Comparison of ENCODE assay signal across 19 cellular contexts in the genomic region with DNA sequence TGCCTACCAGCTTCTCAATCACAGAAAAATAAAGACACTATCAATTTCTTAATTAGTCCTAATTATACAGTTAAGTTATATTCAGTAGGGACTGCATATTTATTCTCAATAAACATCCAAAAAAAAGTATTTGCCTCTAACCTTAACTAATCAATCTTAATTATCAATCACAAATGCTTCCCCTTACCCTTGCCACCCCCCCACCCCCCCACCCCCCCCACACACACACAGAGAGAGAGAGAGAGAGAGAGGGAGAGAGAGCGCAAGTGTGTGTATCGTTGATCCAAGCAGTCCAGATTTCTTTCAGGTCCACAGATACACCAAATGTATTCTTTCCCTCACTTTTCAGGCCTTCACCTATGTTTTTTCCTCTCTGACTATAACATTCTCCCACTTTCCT. TPM values are rescaled to one million over a fixed set of nuclear protein-coding genes. Genes with fewer than 3 reads are reported as not detected.
DNase-seq lines count a peak whose midpoint lies in the region; ATAC-seq and TF ChIP-seq lines count a peak whose summit lies in the region.
"Had no signal": no experiment of that assay in that cellular context is flagged by ENCODE, and none has a peak within 500 bp of the region (broad histone marks: within the 10 kb centered on the region; RNA-seq: fewer than 3 reads in every experiment).

No MANE protein-coding gene starts in this region.

- peaks cover 6 to 24% of the 10 kb centered on the region in 2 donors for H3K36me3 Mint-ChIP-seq in activated T-cell treated with anti-CD3 and anti-CD28 coated beads, Interleukin-2, amount 50 U/mL, for 72 hours (ENCODE audit: insufficient read depth in 2 of 2)
- peaks cover 33% of the 10 kb centered on the region for H3K36me3 Mint-ChIP-seq in activated T-cell treated with anti-CD3 and anti-CD28 coated beads, Interleukin-2, amount 50 U/mL, for 4 hours (ENCODE audit: insufficient read depth)
- H3K36me3 Mint-ChIP-seq in CD8-positive, alpha-beta memory T cell = peaks cover 0 to 58% (median 17%) of the 10 kb centered on the region in 3 donors
- peaks cover 8% of the 10 kb centered on the region for H3K36me3 Mint-ChIP-seq in activated naive CD8-positive, alpha-beta T cell
- peaks cover 30% of the 10 kb centered on the region for H3K36me3 Mint-ChIP-seq in osteocyte (ENCODE audit: unreplicated experiment)

- no peak for DNase-seq in activated T-cell treated with anti-CD3 and anti-CD28 coated beads, Interleukin-2, amount 50 U/mL, for 72 hours
- DNase-seq in activated T-cell treated with anti-CD3 and anti-CD28 coated beads, Interleukin-2, amount 50 U/mL, for 4 hours = no peak
- DNase-seq in CD8-positive, alpha-beta memory T cell = no peak
- DNase-seq in osteocyte (ENCODE audit: extremely low spot score, unreplicated experiment) = no peak
- DNase-seq in brain microvascular endothelial cell = no peak
- no peak for DNase-seq in Ammon's horn (ENCODE audit: low spot score)
- DNase-seq: Calu3, DMS53, HFFc6, IMR-90, Kasumi-1, NCI-H1105, NCI-H187, NCI-H69, SHP77 had no signal

- ATAC-seq in activated T-cell treated with anti-CD3 and anti-CD28 coated beads, Interleukin-2, amount 50 U/mL, for 72 hours (replicated peaks in 1 of 2) = no peak
- ATAC-seq in activated T-cell treated with anti-CD3 and anti-CD28 coated beads, Interleukin-2, amount 50 U/mL, for 4 hours = no peak
- ATAC-seq in esophagus mucosa = no peak
- ATAC-seq: A549 had no signal

- peaks cover 3% of the 10 kb centered on the region for H3K36me3 ChIP-seq in CD8-positive, alpha-beta memory T cell (ENCODE audit: insufficient read depth, low read length)
- peaks cover 1% of the 10 kb centered on the region for H3K36me3 ChIP-seq in brain microvascular endothelial cell (replicated peaks)

- H3K27ac ChIP-seq in CD8-positive, alpha-beta memory T cell (ENCODE audit: low read depth, low read length) = no peak overlapping the region
- H3K27ac ChIP-seq in brain microvascular endothelial cell = no peak overlapping the region
- H3K27ac ChIP-seq: A549, C4-2B had no signal

- no peaks in the 10 kb centered on the region for H3K27me3 ChIP-seq in CD8-positive, alpha-beta memory T cell (ENCODE audit: insufficient read depth, low read length, poor library complexity, severe bottlenecking)
- no peaks in the 10 kb centered on the region for H3K27me3 ChIP-seq in brain microvascular endothelial cell (replicated peaks)

- peak overlapping the region in 1 of 2 donors; percentile 6 for H3K4me3 Mint-ChIP-seq in activated T-cell treated with anti-CD3 and anti-CD28 coated beads, Interleukin-2, amount 50 U/mL, for 72 hours
- H3K4me3 Mint-ChIP-seq in activated T-cell treated with anti-CD3 and anti-CD28 coated beads, Interleukin-2, amount 50 U/mL, for 4 hours = no peak overlapping the region
- H3K4me3 Mint-ChIP-seq in CD8-positive, alpha-beta memory T cell = peak overlapping the region in 5 of 7 donors; percentile 25 to 46 (median 27)
- peak overlapping the region; percentile 58 for H3K4me3 Mint-ChIP-seq in activated naive CD8-positive, alpha-beta T cell
- H3K4me3 Mint-ChIP-seq in osteocyte (ENCODE audit: unreplicated experiment) = no peak overlapping the region
- H3K4me3 Mint-ChIP-seq: HFFc6 had no signal

- TF ChIP-seq CTCF in osteocyte (IDR thresholded peaks at IDR 0.05) = no peak
- no peak for TF ChIP-seq CTCF in brain microvascular endothelial cell (IDR thresholded peaks at IDR 0.05; ENCODE audit: low read depth, low read length, missing control alignments)

- in situ Hi-C loops in brain microvascular endothelial cell (cut with HindIII; ENCODE audit: low pct_ligation_motif_present, low sequenced_read_pairs) = no loop called here

- H3K27ac Mint-ChIP-seq in activated T-cell treated with anti-CD3 and anti-CD28 coated beads, Interleukin-2, amount 50 U/mL, for 72 hours = peak overlapping the region; percentile 36
- H3K27ac Mint-ChIP-seq in CD8-positive, alpha-beta memory T cell = peak overlapping the region in 5 of 8 donors; percentile 10 to 84 (median 61)
- peak overlapping the region; percentile 67 for H3K27ac Mint-ChIP-seq in activated naive CD8-positive, alpha-beta T cell
- H3K27ac Mint-ChIP-seq in osteocyte (ENCODE audit: unreplicated experiment) = peak overlapping the region; percentile 5
- H3K27ac Mint-ChIP-seq: HFFc6 had no signal

- peaks cover 50% of the 10 kb centered on the region for H3K4me1 ChIP-seq in CD8-positive, alpha-beta memory T cell (ENCODE audit: insufficient read depth, low read length)

- no peaks in the 10 kb centered on the region for H3K27me3 Mint-ChIP-seq in activated T-cell treated with anti-CD3 and anti-CD28 coated beads, Interleukin-2, amount 50 U/mL, for 72 hours (ENCODE audit: low read depth)
- H3K27me3 Mint-ChIP-seq in activated T-cell treated with anti-CD3 and anti-CD28 coated beads, Interleukin-2, amount 50 U/mL, for 4 hours (ENCODE audit: low read depth) = no peaks in the 10 kb centered on the region
- no peaks in the 10 kb centered on the region for H3K27me3 Mint-ChIP-seq in CD8-positive, alpha-beta memory T cell
- no peaks in the 10 kb centered on the region for H3K27me3 Mint-ChIP-seq in activated naive CD8-positive, alpha-beta T cell
- no peaks in the 10 kb centered on the region for H3K27me3 Mint-ChIP-seq in osteocyte (ENCODE audit: unreplicated experiment)

- no peak overlapping the region for H3K4me3 ChIP-seq in CD8-positive, alpha-beta memory T cell (ENCODE audit: low read length)
- H3K4me3 ChIP-seq in brain microvascular endothelial cell (ENCODE audit: low read depth, low read length) = no peak overlapping the region
- H3K4me3 ChIP-seq: A549 had no signal

- H3K4me1 Mint-ChIP-seq in activated T-cell treated with anti-CD3 and anti-CD28 coated beads, Interleukin-2, amount 50 U/mL, for 72 hours (ENCODE audit: low read depth) = peaks cover 81% of the 10 kb centered on the region
- peaks cover 72% of the 10 kb centered on the region for H3K4me1 Mint-ChIP-seq in activated T-cell treated with anti-CD3 and anti-CD28 coated beads, Interleukin-2, amount 50 U/mL, for 4 hours (ENCODE audit: low read depth)
- peaks cover 70 to 86% (median 80%) of the 10 kb centered on the region in 3 donors for H3K4me1 Mint-ChIP-seq in CD8-positive, alpha-beta memory T cell
- peaks cover 84% of the 10 kb centered on the region for H3K4me1 Mint-ChIP-seq in activated naive CD8-positive, alpha-beta T cell (ENCODE audit: low read depth)
- H3K4me1 Mint-ChIP-seq in osteocyte (ENCODE audit: unreplicated experiment) = peaks cover 7% of the 10 kb centered on the region

- POLR2A ChIA-PET in CD8-positive, alpha-beta memory T cell (lab: Charles Lee) = no interaction called here

- CTCF ChIA-PET in CD8-positive, alpha-beta memory T cell (lab: Charles Lee) = interaction anchor here (1.3 to 1.5 kb wide), 2 partner anchors 10 to 32 kb away, joined by 4 to 5 read pairs; no protein-coding TSS in a partner anchor

- H3K9me3 Mint-ChIP-seq in activated T-cell treated with anti-CD3 and anti-CD28 coated beads, Interleukin-2, amount 50 U/mL, for 72 hours = no peaks in the 10 kb centered on the region
- no peaks in the 10 kb centered on the region for H3K9me3 Mint-ChIP-seq in activated T-cell treated with anti-CD3 and anti-CD28 coated beads, Interleukin-2, amount 50 U/mL, for 4 hours
- H3K9me3 Mint-ChIP-seq in CD8-positive, alpha-beta memory T cell = no peaks in the 10 kb centered on the region
- no peaks in the 10 kb centered on the region for H3K9me3 Mint-ChIP-seq in activated naive CD8-positive, alpha-beta T cell (ENCODE audit: low read depth)
- H3K9me3 Mint-ChIP-seq in osteocyte (ENCODE audit: unreplicated experiment) = no peaks in the 10 kb centered on the region
- H3K9me3 Mint-ChIP-seq: HFFc6 had no signal

- no peaks in the 10 kb centered on the region for H3K9me3 ChIP-seq in CD8-positive, alpha-beta memory T cell (ENCODE audit: low read length)
- H3K9me3 ChIP-seq: A549 had no signal

RNA-seq across cellular contexts. Expression of a gene that starts 12.9 kb away (rescaled TPM):
- total RNA-seq in activated T-cell treated with anti-CD3 and anti-CD28 coated beads, Interleukin-2, amount 50 U/mL, for 72 hours = 10 to 100 TPM; 49.9 to 52.1 TPM
- total RNA-seq in activated T-cell treated with anti-CD3 and anti-CD28 coated beads, Interleukin-2, amount 50 U/mL, for 4 hours = 10 to 100 TPM; 37.2 to 41.4 (median 40.4) TPM
- 10 to 100 TPM; 43.8 TPM for total RNA-seq in CD8-positive, alpha-beta memory T cell
- 51.5 TPM for polyA plus RNA-seq in CD8-positive, alpha-beta memory T cell
- 26.8 and 27.7 TPM in 2 replicates for total RNA-seq in osteocyte
- total RNA-seq in esophagus mucosa = 17.6 TPM

Comparison
In these comparisons a context has a peak if more than half of its experiments do, and no peak if none do; other contexts are left out.
1. H3K27ac Mint-ChIP-seq: peak in every context shown above with its lines; median percentile 67 in activated naive CD8-positive, alpha-beta T cell; 61 in CD8-positive, alpha-beta memory T cell; 36 in activated T-cell treated with anti-CD3 and anti-CD28 coated beads, Interleukin-2, amount 50 U/mL, for 72 hours; 5 in osteocyte.
2. H3K4me3 Mint-ChIP-seq: peak in CD8-positive, alpha-beta memory T cell (5 of 7) and activated naive CD8-positive, alpha-beta T cell (single experiment); none in activated T-cell treated with anti-CD3 and anti-CD28 coated beads, Interleukin-2, amount 50 U/mL, for 4 hours (single experiment) and osteocyte (single experiment).